28 cellular contexts compared by ENCODE assay signal in genomic region chr16:78480588-78480987, GRCh38.
"Had no signal": no experiment of that assay in that cellular context is flagged by ENCODE, and none has a peak within 500 bp of the region (broad histone marks: within the 10 kb centered on the region; RNA-seq: fewer than 3 reads in every experiment).

No MANE protein-coding gene starts in this region.

- H3K4me3 ChIP-seq: colonic mucosa, coronary artery, dorsolateral prefrontal cortex, esophagus muscularis mucosa, esophagus squamous epithelium, gastrocnemius medialis, gastroesophageal sphincter, heart left ventricle, heart right ventricle had no signal

- H3K27ac ChIP-seq: colonic mucosa, coronary artery, dorsolateral prefrontal cortex, epithelial cell of prostate, esophagus muscularis mucosa, esophagus squamous epithelium, foreskin keratinocyte, gastrocnemius medialis, gastroesophageal sphincter, heart left ventricle, heart right ventricle had no signal

- H3K36me3 ChIP-seq: colonic mucosa, esophagus muscularis mucosa, esophagus squamous epithelium, gastrocnemius medialis, gastroesophageal sphincter, heart left ventricle, heart right ventricle had no signal

- H3K9me3 ChIP-seq: colonic mucosa, esophagus muscularis mucosa, esophagus squamous epithelium, gastrocnemius medialis, gastroesophageal sphincter, heart left ventricle, heart right ventricle had no signal

- H3K27me3 ChIP-seq: colonic mucosa, dorsolateral prefrontal cortex, esophagus muscularis mucosa, esophagus squamous epithelium, foreskin keratinocyte, gastrocnemius medialis, gastroesophageal sphincter, heart left ventricle, heart right ventricle had no signal

- FAIRE-seq: colon, endometrium, endothelial cell of umbilical vein, frontal cortex had no signal

- ATAC-seq: effector memory CD8-positive, alpha-beta T cell; esophagus mucosa; foreskin keratinocyte; gastrocnemius medialis; gastroesophageal sphincter; heart left ventricle; heart right ventricle had no signal

- DNase-seq: colonic mucosa; cortex of kidney; dermis blood vessel endothelial cell; dorsolateral prefrontal cortex; effector CD4-positive, alpha-beta T cell; effector CD8-positive, alpha-beta T cell; effector memory CD4-positive, alpha-beta T cell; effector memory CD8-positive, alpha-beta T cell; endodermal cell; erythroblast; esophagus squamous epithelium; foreskin fibroblast; foreskin keratinocyte; foreskin melanocyte; gastrocnemius medialis; glutamatergic neuron; head of caudate nucleus; heart left ventricle; heart right ventricle had no signal

- H3K4me1 ChIP-seq: colonic mucosa, esophagus muscularis mucosa, esophagus squamous epithelium, foreskin keratinocyte, gastrocnemius medialis, gastroesophageal sphincter, heart left ventricle, heart right ventricle had no signal
